Comparison of ENCODE assay signal across 23 cellular contexts in genomic region chr3:160065282-160065681, GRCh38.
DNase-seq lines count a peak whose midpoint lies in the region; ATAC-seq, FAIRE-seq and TF ChIP-seq lines count a peak whose summit lies in the region.
"Had no signal": no experiment of that assay in that cellular context is flagged by ENCODE, and none has a peak within 500 bp of the region (broad histone marks: within the 10 kb centered on the region; RNA-seq: fewer than 3 reads in every experiment).

No MANE protein-coding gene starts in this region.

- no peak overlapping the region for H3K4me3 Mint-ChIP-seq in activated T-cell treated with anti-CD3 and anti-CD28 coated beads, Interleukin-2, amount 50 U/mL, for 72 hours
- no peak overlapping the region for H3K4me3 Mint-ChIP-seq in T-helper 2 cell treated with Interferon-gamma antibody and Interleukin-4, amounts not matched to agents 5 μg/mL and 100 μg/mL, for 36 hours
- H3K4me3 Mint-ChIP-seq in activated CD4-positive, alpha-beta memory T cell treated with anti-CD3 and anti-CD28 coated beads for 36 hours: no peak overlapping the region
- H3K4me3 Mint-ChIP-seq: CD4-positive, alpha-beta T cell had no signal

- peak; percentile 24 to 62 for ATAC-seq in activated T-cell treated with anti-CD3 and anti-CD28 coated beads, Interleukin-2, amount 50 U/mL, for 72 hours (replicated peaks in 1 of 2)
- peak; percentile 56 for ATAC-seq in upper lobe of right lung
- ATAC-seq: GM12878, HCT116, HepG2 had no signal

- no peaks in the 10 kb centered on the region for H3K27me3 ChIP-seq in upper lobe of right lung
- H3K27me3 ChIP-seq: BLaER1 had no signal

- H3K4me1 Mint-ChIP-seq in activated T-cell treated with anti-CD3 and anti-CD28 coated beads, Interleukin-2, amount 50 U/mL, for 72 hours (ENCODE audit: low read depth): peaks cover 6% of the 10 kb centered on the region
- peaks cover 9% of the 10 kb centered on the region for H3K4me1 Mint-ChIP-seq in T-helper 2 cell treated with Interferon-gamma antibody and Interleukin-4, amounts not matched to agents 5 μg/mL and 100 μg/mL, for 36 hours (ENCODE audit: low read depth)
- peaks cover 4% of the 10 kb centered on the region for H3K4me1 Mint-ChIP-seq in activated CD4-positive, alpha-beta memory T cell treated with anti-CD3 and anti-CD28 coated beads for 36 hours (ENCODE audit: low read depth)

- H3K36me3 ChIP-seq in upper lobe of right lung: no peaks in the 10 kb centered on the region
- H3K36me3 ChIP-seq: BLaER1 had no signal

- intact Hi-C loops in upper lobe of right lung (cut with DNase I): no loop called here
- intact Hi-C loops in activated CD4-positive, alpha-beta memory T cell treated with anti-CD3 and anti-CD28 coated beads for 36 hours (cut with micrococcal nuclease): no loop called here

- H3K4me3 ChIP-seq in upper lobe of right lung: no peak overlapping the region
- H3K4me3 ChIP-seq: BLaER1, GM12878, SK-N-MC had no signal

- peak; percentile 41 for FAIRE-seq in GM12891 (lab: Jason Lieb, UNC)
- FAIRE-seq: G401.6, GM12878, HepG2, RCC 7860 had no signal

- H3K9me3 ChIP-seq in upper lobe of right lung: no peaks in the 10 kb centered on the region

- H3K27me3 Mint-ChIP-seq in activated T-cell treated with anti-CD3 and anti-CD28 coated beads, Interleukin-2, amount 50 U/mL, for 72 hours (ENCODE audit: low read depth): peaks cover 1% of the 10 kb centered on the region
- H3K27me3 Mint-ChIP-seq in T-helper 2 cell treated with Interferon-gamma antibody and Interleukin-4, amounts not matched to agents 5 μg/mL and 100 μg/mL, for 36 hours (ENCODE audit: low read depth): peaks cover 7% of the 10 kb centered on the region
- no peaks in the 10 kb centered on the region for H3K27me3 Mint-ChIP-seq in activated CD4-positive, alpha-beta memory T cell treated with anti-CD3 and anti-CD28 coated beads for 36 hours
- H3K27me3 Mint-ChIP-seq: CD4-positive, alpha-beta T cell had no signal

- no peak overlapping the region for H3K27ac Mint-ChIP-seq in activated T-cell treated with anti-CD3 and anti-CD28 coated beads, Interleukin-2, amount 50 U/mL, for 72 hours
- no peak overlapping the region for H3K27ac Mint-ChIP-seq in T-helper 2 cell treated with Interferon-gamma antibody and Interleukin-4, amounts not matched to agents 5 μg/mL and 100 μg/mL, for 36 hours
- H3K27ac Mint-ChIP-seq in activated CD4-positive, alpha-beta memory T cell treated with anti-CD3 and anti-CD28 coated beads for 36 hours: no peak overlapping the region
- H3K27ac Mint-ChIP-seq: CD4-positive, alpha-beta T cell had no signal

- POLR2A ChIA-PET in activated CD4-positive, alpha-beta memory T cell treated with anti-CD3 and anti-CD28 coated beads for 36 hours (lab: Charles Lee): no interaction called here

- peaks cover 2% of the 10 kb centered on the region in 2 donors for H3K9me3 Mint-ChIP-seq in activated T-cell treated with anti-CD3 and anti-CD28 coated beads, Interleukin-2, amount 50 U/mL, for 72 hours
- peaks cover 7% of the 10 kb centered on the region for H3K9me3 Mint-ChIP-seq in T-helper 2 cell treated with Interferon-gamma antibody and Interleukin-4, amounts not matched to agents 5 μg/mL and 100 μg/mL, for 36 hours
- peaks cover 3% of the 10 kb centered on the region for H3K9me3 Mint-ChIP-seq in activated CD4-positive, alpha-beta memory T cell treated with anti-CD3 and anti-CD28 coated beads for 36 hours
- H3K9me3 Mint-ChIP-seq: CD4-positive, alpha-beta T cell had no signal

- TF ChIP-seq CTCF in upper lobe of right lung (IDR thresholded peaks at IDR 0.05): no peak

- peak in 1 of 2 donors; percentile 2 for DNase-seq in activated T-cell treated with anti-CD3 and anti-CD28 coated beads, Interleukin-2, amount 50 U/mL, for 72 hours
- no peak for DNase-seq in activated T-cell treated with anti-CD3 and anti-CD28 coated beads, Interleukin-2, amount 50 U/mL, for 1 hour
- DNase-seq in GM12891 (ENCODE audit: insufficient read length, low spot score): no peak
- DNase-seq in T-helper 2 cell treated with Interferon-gamma antibody and Interleukin-4, amounts not matched to agents 5 μg/mL and 100 μg/mL, for 36 hours (ENCODE audit: low spot score): peak; percentile 19
- DNase-seq in upper lobe of right lung: no peak
- DNase-seq in nucleus accumbens (lab: John Stamatoyannopoulos, UW): no peak
- DNase-seq in activated CD4-positive, alpha-beta memory T cell treated with anti-CD3 and anti-CD28 coated beads for 36 hours: no peak
- DNase-seq: CD4-positive, alpha-beta T cell; COR-L47; Karpas-422; NCI-H1105 treated with DMSO at 0.1 percent for 48 hours; NCI-H2029; NCI-H446; NCI-H524 treated with DMSO at 0.1 percent for 48 hours; NCI-H774; SIG-M5 had no signal

- H3K36me3 Mint-ChIP-seq in activated T-cell treated with anti-CD3 and anti-CD28 coated beads, Interleukin-2, amount 50 U/mL, for 72 hours (ENCODE audit: insufficient read depth in 2 of 2): no peaks in the 10 kb centered on the region
- no peaks in the 10 kb centered on the region for H3K36me3 Mint-ChIP-seq in T-helper 2 cell treated with Interferon-gamma antibody and Interleukin-4, amounts not matched to agents 5 μg/mL and 100 μg/mL, for 36 hours (ENCODE audit: low read depth)
- no peaks in the 10 kb centered on the region for H3K36me3 Mint-ChIP-seq in activated CD4-positive, alpha-beta memory T cell treated with anti-CD3 and anti-CD28 coated beads for 36 hours

- H3K27ac ChIP-seq in upper lobe of right lung: no peak overlapping the region
- H3K27ac ChIP-seq: BLaER1, SK-N-MC had no signal

- no peak for TF ChIP-seq POLR2A in GM12891 (IDR thresholded peaks at IDR 0.05; ENCODE audit: low read depth, low read length)

- H3K4me1 ChIP-seq in upper lobe of right lung: no peaks in the 10 kb centered on the region
- H3K4me1 ChIP-seq: BLaER1 had no signal

- CTCF ChIA-PET in activated CD4-positive, alpha-beta memory T cell treated with anti-CD3 and anti-CD28 coated beads for 36 hours (lab: Charles Lee): interaction anchor here (0.5 to 0.6 kb wide), 2 partner anchors 9 to 1269 kb away, joined by 3 read pairs; no protein-coding TSS in a partner anchor

TF ChIP-seq in GM12891, 5 proteins besides CTCF, POLR2A, EP300 and RAD21:
- TF ChIP-seq POLR2AphosphoS5 (IDR thresholded peaks at IDR 0.05; ENCODE audit: low read depth, low read length): no peak
- TF ChIP-seq TAF1 (IDR thresholded peaks at IDR 0.05; ENCODE audit: low read depth, low read length): no peak
- TF ChIP-seq SPI1 (IDR thresholded peaks at IDR 0.05; ENCODE audit: low read depth, low read length): no peak
- no peak for TF ChIP-seq POU2F2 (IDR thresholded peaks at IDR 0.05; ENCODE audit: low read depth, low read length)
- no peak for TF ChIP-seq PAX5 (IDR thresholded peaks at IDR 0.05; ENCODE audit: insufficient read depth, low read length, severe bottlenecking)
TF ChIP-seq in GM12891: peak in this region for 0.
